Comparison of ENCODE assay signal across 10 cellular contexts in the genomic region with DNA sequence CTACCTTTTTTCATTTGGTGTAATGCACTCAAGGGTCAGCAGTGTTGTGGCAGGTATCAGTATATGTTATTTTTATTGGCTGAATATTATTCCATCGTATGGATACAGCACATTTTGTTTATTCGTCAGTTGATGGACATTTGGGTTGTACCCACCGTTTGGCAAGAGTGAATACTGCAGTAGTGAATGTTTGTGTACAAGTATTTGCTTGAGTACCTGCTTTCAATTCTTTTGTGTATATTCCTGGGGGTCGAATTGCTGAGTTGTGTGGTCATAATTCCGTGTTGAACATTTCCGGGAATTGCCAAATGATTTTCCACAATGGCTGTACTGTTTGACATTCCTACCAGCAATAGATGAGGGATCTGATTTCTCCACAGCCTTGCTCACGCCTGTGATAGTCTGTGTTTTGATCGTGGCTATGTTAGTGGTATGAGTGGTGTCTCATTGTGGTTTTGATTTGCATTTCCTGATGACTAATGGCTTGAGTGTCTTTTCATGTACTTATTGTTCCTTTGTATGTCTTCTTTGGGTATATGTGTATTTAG.
DNase-seq lines count a peak whose midpoint lies in the region; ATAC-seq, FAIRE-seq and TF ChIP-seq lines count a peak whose summit lies in the region.
"Had no signal": no experiment of that assay in that cellular context is flagged by ENCODE, and none has a peak within 500 bp of the region (broad histone marks: within the 10 kb centered on the region; RNA-seq: fewer than 3 reads in every experiment).

No MANE protein-coding gene starts in this region.

- no peak overlapping the region for H3K27ac Mint-ChIP-seq in T-helper 2 cell treated with Interferon-gamma antibody and Interleukin-4, amounts not matched to agents 5 μg/mL and 100 μg/mL, for 36 hours
- H3K27ac Mint-ChIP-seq: mesothelial cell of epicardium; T-helper 1 cell treated with Interleukin-12 subunit alpha and Interleukin-12 subunit beta and Interleukin-4 antibody, amounts not matched to agents 30 μg/mL and 1 μg/mL, for 36 hours had no signal

- TF ChIP-seq CTCF in AG09309 (IDR thresholded peaks at IDR 0.05; ENCODE audit: control insufficient read depth, insufficient read depth, low read depth, low read length, missing control alignments): no peak

- intact Hi-C loops in Right ventricle myocardium superior (cut with DNase I): no loop called here

- H3K9me3 Mint-ChIP-seq in T-helper 2 cell treated with Interferon-gamma antibody and Interleukin-4, amounts not matched to agents 5 μg/mL and 100 μg/mL, for 36 hours: no peaks in the 10 kb centered on the region
- H3K9me3 Mint-ChIP-seq: mesothelial cell of epicardium; T-helper 1 cell treated with Interleukin-12 subunit alpha and Interleukin-12 subunit beta and Interleukin-4 antibody, amounts not matched to agents 30 μg/mL and 1 μg/mL, for 36 hours had no signal

- peaks cover 7% of the 10 kb centered on the region for H3K27me3 Mint-ChIP-seq in T-helper 2 cell treated with Interferon-gamma antibody and Interleukin-4, amounts not matched to agents 5 μg/mL and 100 μg/mL, for 36 hours (ENCODE audit: low read depth)

- no peak overlapping the region for H3K4me3 ChIP-seq in AG09309 (ENCODE audit: control insufficient read depth, low read depth, low read length)

- H3K4me3 Mint-ChIP-seq in T-helper 2 cell treated with Interferon-gamma antibody and Interleukin-4, amounts not matched to agents 5 μg/mL and 100 μg/mL, for 36 hours: no peak overlapping the region
- H3K4me3 Mint-ChIP-seq: mesothelial cell of epicardium; T-helper 1 cell treated with Interleukin-12 subunit alpha and Interleukin-12 subunit beta and Interleukin-4 antibody, amounts not matched to agents 30 μg/mL and 1 μg/mL, for 36 hours had no signal

- FAIRE-seq in islet of Langerhans (lab: Jason Lieb, UNC): peak; percentile 93

- no peaks in the 10 kb centered on the region for H3K36me3 Mint-ChIP-seq in T-helper 2 cell treated with Interferon-gamma antibody and Interleukin-4, amounts not matched to agents 5 μg/mL and 100 μg/mL, for 36 hours (ENCODE audit: low read depth)
- H3K36me3 Mint-ChIP-seq: mesothelial cell of epicardium had no signal

- peaks cover 11% of the 10 kb centered on the region for H3K4me1 Mint-ChIP-seq in T-helper 2 cell treated with Interferon-gamma antibody and Interleukin-4, amounts not matched to agents 5 μg/mL and 100 μg/mL, for 36 hours (ENCODE audit: low read depth)

- ATAC-seq in Right ventricle myocardium superior (ENCODE audit: poor library complexity) (no peak), GM18868 (IDR thresholded peaks at IDR 0.05; ENCODE audit: unreplicated experiment) (no peak), GM19035 (IDR thresholded peaks at IDR 0.05; ENCODE audit: unreplicated experiment) (no peak), GM18909 (IDR thresholded peaks at IDR 0.05; ENCODE audit: poor library complexity, unreplicated experiment) (no peak)

- DNase-seq in AG09309 (ENCODE audit: low read depth) (peak; percentile 54), HK-2 (ENCODE audit: unreplicated experiment) (peak; percentile 43), Right ventricle myocardium superior (no peak)
- peak; percentile 7 for DNase-seq in T-helper 2 cell treated with Interferon-gamma antibody and Interleukin-4, amounts not matched to agents 5 μg/mL and 100 μg/mL, for 36 hours (ENCODE audit: low spot score)
